Comparison of ENCODE assay signal across 23 cellular contexts in genomic region chr19:47704024-47704423, GRCh38. TPM values are rescaled to one million over a fixed set of nuclear protein-coding genes. Genes with fewer than 3 reads are reported as not detected.
DNase-seq lines count a peak whose midpoint lies in the region; ATAC-seq and TF ChIP-seq lines count a peak whose summit lies in the region.
"Had no signal": no experiment of that assay in that cellular context is flagged by ENCODE, and none has a peak within 500 bp of the region (broad histone marks: within the 10 kb centered on the region; RNA-seq: fewer than 3 reads in every experiment).

No MANE protein-coding gene starts in this region.

- intact Hi-C loops in transverse colon (cut with DNase I; ENCODE audit: low total_unique reads): loop anchor here (10.0 kb wide), 1 partner anchor 189 kb away; the partner anchor contains the start of gene NAPA
- intact Hi-C loops in aorta (cut with DNase I): loop anchor here in 1 of 2 donors (2.0 kb wide), 1 partner anchor 269 kb away; no protein-coding TSS in a partner anchor

- TF ChIP-seq CTCF in Peyer's patch (IDR thresholded peaks at IDR 0.05) (no peak), choroid plexus epithelial cell (conservative IDR thresholded peaks at IDR 0.05; ENCODE audit: low read depth, low read length) (no peak), glutamatergic neuron (IDR thresholded peaks at IDR 0.05; ENCODE audit: partially characterized antibody, unreplicated experiment) (no peak), transverse colon (IDR thresholded peaks at IDR 0.05) (no peak)

- H3K27ac Mint-ChIP-seq in glutamatergic neuron (ENCODE audit: unreplicated experiment): peak overlapping the region; percentile 38
- H3K27ac Mint-ChIP-seq: activated CD4-positive, alpha-beta memory T cell treated with anti-CD3 and anti-CD28 coated beads, Interleukin-2, amount 10 ng/mL, durations not matched to agents 7 days and 5 days; activated naive CD8-positive, alpha-beta T cell treated with anti-CD3 and anti-CD28 coated beads for 36 hours; CD4-positive, alpha-beta T cell had no signal

- TF ChIP-seq POLR2A in Peyer's patch (IDR thresholded peaks at IDR 0.05) (no peak), transverse colon (IDR thresholded peaks at IDR 0.05) (no peak)

- H3K36me3 Mint-ChIP-seq in glutamatergic neuron (ENCODE audit: unreplicated experiment): peaks cover 5% of the 10 kb centered on the region
- H3K36me3 Mint-ChIP-seq: activated naive CD8-positive, alpha-beta T cell treated with anti-CD3 and anti-CD28 coated beads for 36 hours had no signal

- H3K4me1 Mint-ChIP-seq in glutamatergic neuron (ENCODE audit: low read depth, unreplicated experiment): no peaks in the 10 kb centered on the region

- H3K36me3 ChIP-seq in Peyer's patch: peaks cover 0 to 40% (median 0%) of the 10 kb centered on the region in 3 donors
- H3K36me3 ChIP-seq in transverse colon: peaks cover 0 to 14% (median 3%) of the 10 kb centered on the region in 4 donors
- H3K36me3 ChIP-seq in aorta (ENCODE audit: control insufficient read depth in 1 of 2, insufficient read depth in 2 of 2, low read length in 1 of 2): peaks cover 2 to 3% of the 10 kb centered on the region in 2 donors
- H3K36me3 ChIP-seq: ovary had no signal

- no peaks in the 10 kb centered on the region for H3K27me3 ChIP-seq in Peyer's patch
- H3K27me3 ChIP-seq in transverse colon: peaks cover 6% of the 10 kb centered on the region
- no peaks in the 10 kb centered on the region for H3K27me3 ChIP-seq in aorta (ENCODE audit: control insufficient read depth in 1 of 2, insufficient read depth in 2 of 2, low read length in 1 of 2)
- H3K27me3 ChIP-seq: breast epithelium, ovary had no signal

- no peak for ATAC-seq in aorta (ENCODE audit: low FRiP score)
- no peak for ATAC-seq in GM21390 (IDR thresholded peaks at IDR 0.05; ENCODE audit: unreplicated experiment)
- ATAC-seq: activated CD4-positive, CD25-positive, alpha-beta regulatory T cell treated with anti-CD3 and anti-CD28 coated beads, Interleukin-2, amount 50 U/mL, for 24 hours; left lobe of liver; naive thymus-derived CD8-positive, alpha-beta T cell had no signal

- in situ Hi-C loops in transverse colon (cut with MboI; ENCODE audit: low pct_ligation_motif_present in 1 of 4, low pct_unique_long_range_greater_than_20kb in 1 of 4, low sequenced_read_pairs in 3 of 4): loop anchor here in 3 of 4 donors (10.0 to 25.0 kb wide), 3 partner anchors 269 to 417 kb away; partner anchors contain the start of gene C5AR1 (in 1 of the 3)

- WGBS in transverse colon (ENCODE audit: low coverage in 1 of 2), 2 donors: 67 to 80% methylated on average over 10 to 11 of the region's 11 CpGs
- 84 to 87% methylated on average over 11 of the region's 11 CpGs for WGBS in aorta, 2 donors

- H3K4me1 ChIP-seq in Peyer's patch: no peaks in the 10 kb centered on the region
- H3K4me1 ChIP-seq in transverse colon: peaks cover 0 to 13% (median 7%) of the 10 kb centered on the region in 4 donors
- H3K4me1 ChIP-seq in aorta (ENCODE audit: control insufficient read depth in 1 of 2, insufficient read depth in 2 of 2, low read length in 2 of 2): no peaks in the 10 kb centered on the region
- H3K4me1 ChIP-seq: breast epithelium had no signal

- H3K9me3 Mint-ChIP-seq in glutamatergic neuron (ENCODE audit: unreplicated experiment): peaks cover 6% of the 10 kb centered on the region
- H3K9me3 Mint-ChIP-seq: activated CD4-positive, alpha-beta memory T cell treated with anti-CD3 and anti-CD28 coated beads, Interleukin-2, amount 10 ng/mL, durations not matched to agents 7 days and 5 days; activated naive CD8-positive, alpha-beta T cell treated with anti-CD3 and anti-CD28 coated beads for 36 hours; CD4-positive, alpha-beta T cell; naive thymus-derived CD8-positive, alpha-beta T cell had no signal

- H3K4me3 ChIP-seq in Peyer's patch (no peak overlapping the region), choroid plexus epithelial cell (ENCODE audit: low read depth, low read length) (no peak overlapping the region), transverse colon (no peak overlapping the region), aorta (ENCODE audit: low read length in 2 of 2) (no peak overlapping the region)
- H3K4me3 ChIP-seq: breast epithelium, ovary, spleen had no signal

- H3K27me3 Mint-ChIP-seq in glutamatergic neuron (ENCODE audit: unreplicated experiment): peaks cover 9% of the 10 kb centered on the region
- H3K27me3 Mint-ChIP-seq: activated CD4-positive, alpha-beta memory T cell treated with anti-CD3 and anti-CD28 coated beads, Interleukin-2, amount 10 ng/mL, durations not matched to agents 7 days and 5 days had no signal

- no peak for DNase-seq in Peyer's patch
- DNase-seq in choroid plexus epithelial cell (ENCODE audit: low read depth): peak; percentile 95
- DNase-seq in glutamatergic neuron: no peak
- peak; percentile 19 for DNase-seq in transverse colon
- DNase-seq in cerebellar nuclear complex (lab: John Stamatoyannopoulos, UW): no peak
- DNase-seq in aorta: no peak
- DNase-seq: activated CD4-positive, alpha-beta memory T cell treated with anti-CD3 and anti-CD28 coated beads, Interleukin-2, amount 10 ng/mL, durations not matched to agents 7 days and 5 days; activated naive CD8-positive, alpha-beta T cell treated with anti-CD3 and anti-CD28 coated beads for 36 hours; CD4-positive, alpha-beta T cell; cortex of kidney; naive thymus-derived CD8-positive, alpha-beta T cell; NCI-H1436; NCI-H510A treated with DMSO at 0.1 percent for 48 hours; NK-92 treated with Interleukin-12 subunit alpha and Interleukin-12 subunit beta, amount 100 ng/mL, for 24 hours; ovary; SHP77 treated with DMSO at 0.1 percent for 48 hours; spleen; stimulated activated CD4-positive, alpha-beta T cell treated with anti-CD3 and anti-CD28 coated beads, Interleukin-4, amount 100 ng/mL, for 24 hours; stimulated activated naive CD4-positive, alpha-beta T cell treated with Interleukin-2 at 50 U/mL for 16 hours had no signal

- no peak overlapping the region for H3K4me3 Mint-ChIP-seq in glutamatergic neuron (ENCODE audit: unreplicated experiment)
- H3K4me3 Mint-ChIP-seq: activated CD4-positive, alpha-beta memory T cell treated with anti-CD3 and anti-CD28 coated beads, Interleukin-2, amount 10 ng/mL, durations not matched to agents 7 days and 5 days; activated naive CD8-positive, alpha-beta T cell treated with anti-CD3 and anti-CD28 coated beads for 36 hours; CD4-positive, alpha-beta T cell; naive thymus-derived CD8-positive, alpha-beta T cell had no signal

- TF ChIP-seq EP300 in transverse colon (IDR thresholded peaks at IDR 0.05; ENCODE audit: low read depth): no peak

- H3K27ac ChIP-seq in Peyer's patch (peak overlapping the region in 3 of 4 donors; percentile 49 to 60 (median 49)), transverse colon (peak overlapping the region; percentile 59 to 74 (median 63)), aorta (ENCODE audit: low read depth in 1 of 2, low read length in 2 of 2) (no peak overlapping the region)
- H3K27ac ChIP-seq: breast epithelium, ovary, spleen had no signal

- H3K9me3 ChIP-seq in Peyer's patch (no peaks in the 10 kb centered on the region), transverse colon (no peaks in the 10 kb centered on the region), aorta (ENCODE audit: control insufficient read depth, low read length) (no peaks in the 10 kb centered on the region)
- H3K9me3 ChIP-seq: breast epithelium, ovary, spleen had no signal

RNA-seq across cellular contexts. Expression of gene EHD2, which starts 9.2 kb away (rescaled TPM):
- 100 to 1,000 TPM in 1 of 4 donors, 10 to 100 TPM in 3; 11.2 to 117 (median 23.0) TPM for total RNA-seq in Peyer's patch
- 7.6 TPM for total RNA-seq in glutamatergic neuron (ENCODE audit: unreplicated experiment)
- total RNA-seq in transverse colon: 10 to 100 TPM; 15.2 to 93.1 (median 25.3) TPM
- total RNA-seq in aorta: 100 to 1,000 TPM; 170 to 189 TPM
- 100 to 1,000 TPM in 1 of 2 donors, 10 to 100 TPM in 1; 38.4 to 121 TPM for polyA plus RNA-seq in aorta
- total RNA-seq: activated CD4-positive, alpha-beta memory T cell treated with anti-CD3 and anti-CD28 coated beads, Interleukin-2, amount 10 ng/mL, durations not matched to agents 7 days and 5 days; naive thymus-derived CD8-positive, alpha-beta T cell had no signal
- polyA plus RNA-seq: naive thymus-derived CD8-positive, alpha-beta T cell had no signal

RNA-seq across cellular contexts. Expression of gene NOP53, which starts 41.3 kb away (rescaled TPM):
- total RNA-seq in Peyer's patch (100 to 1,000 TPM in 3 of 4 donors, 10 to 100 TPM in 1; 86.2 to 179 (median 159) TPM), glutamatergic neuron (ENCODE audit: unreplicated experiment) (163 TPM), transverse colon (100 to 1,000 TPM; 239 to 490 (median 364) TPM), aorta (100 to 1,000 TPM; 214 to 319 TPM)
- polyA plus RNA-seq in aorta: 100 to 1,000 TPM; 446 to 680 TPM

Comparison
In these comparisons a context has a peak if more than half of its experiments do, and no peak if none do; other contexts are left out.
1. DNase-seq: peak in choroid plexus epithelial cell (single experiment) and transverse colon (single experiment); none in Peyer's patch (0 of 3), glutamatergic neuron (single experiment), cerebellar nuclear complex (0 of 2) and aorta (0 of 2).
2. H3K27ac ChIP-seq: peak in Peyer's patch (3 of 4) and transverse colon (4 of 4); none in aorta (0 of 2).